In the genomic region with DNA sequence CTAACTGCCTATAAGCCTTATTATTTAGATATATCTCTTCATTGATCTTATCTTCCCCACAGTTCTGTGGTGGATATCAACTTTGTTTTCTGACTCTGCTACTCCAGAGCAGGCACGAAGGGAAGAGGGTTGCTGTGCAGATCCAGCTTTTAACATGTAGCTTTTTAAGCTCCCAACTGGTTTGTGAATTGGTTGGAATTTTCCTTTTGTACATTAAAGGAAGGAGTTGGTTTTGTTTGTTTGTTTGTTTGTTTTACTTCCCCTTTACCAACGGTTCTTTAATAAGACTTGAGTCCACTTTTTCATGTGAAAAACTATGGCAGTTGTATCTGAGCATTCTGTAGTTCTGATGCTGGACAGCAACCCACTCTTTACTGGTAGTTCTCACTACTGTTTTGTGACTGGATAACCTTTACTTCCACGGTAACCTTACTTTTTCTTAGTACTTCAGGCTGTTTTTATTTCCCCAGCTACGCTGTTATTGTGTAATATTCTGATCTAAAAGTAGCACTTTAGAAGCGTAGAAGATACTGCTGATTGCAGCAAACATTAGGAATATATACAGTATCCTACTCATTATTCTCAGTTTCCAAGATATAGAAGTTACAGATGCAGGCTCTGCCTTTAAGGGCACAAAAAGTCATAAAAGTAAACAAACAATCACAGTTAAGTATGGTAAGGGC, we compare ENCODE assay signal across 9 cellular contexts. TPM values are rescaled to one million over a fixed set of nuclear protein-coding genes. Genes with fewer than 3 reads are reported as not detected.
DNase-seq lines count a peak whose midpoint lies in the region; ATAC-seq and TF ChIP-seq lines count a peak whose summit lies in the region.
"Had no signal": no experiment of that assay in that cellular context is flagged by ENCODE, and none has a peak within 500 bp of the region (broad histone marks: within the 10 kb centered on the region; RNA-seq: fewer than 3 reads in every experiment).

No MANE protein-coding gene starts in this region.

- H3K27me3 Mint-ChIP-seq in activated CD8-positive, alpha-beta T cell treated with anti-CD3 and anti-CD28 coated beads for 36 hours = no peaks in the 10 kb centered on the region

- H3K4me3 ChIP-seq in A673 (ENCODE audit: low read depth, low read length, poor library complexity, severe bottlenecking) = peak overlapping the region; percentile 62
- H3K4me3 ChIP-seq in HFF-Myc (replicated peaks; ENCODE audit: low read depth, low read length) = peak overlapping the region; percentile 92
- H3K4me3 ChIP-seq in mucosa of descending colon = no peak overlapping the region

- intact Hi-C loops in A673 (cut with micrococcal nuclease; ENCODE audit: unreplicated experiment) = loop anchor here (10.0 kb wide), 1 partner anchor 362 kb away; no protein-coding TSS in a partner anchor
- intact Hi-C loops in activated CD8-positive, alpha-beta T cell treated with anti-CD3 and anti-CD28 coated beads for 36 hours (cut with micrococcal nuclease) = no loop called here
- intact Hi-C loops in mucosa of descending colon (cut with DNase I, micrococcal nuclease) = no loop called here

- peaks cover 13% of the 10 kb centered on the region for H3K36me3 ChIP-seq in A673 (ENCODE audit: insufficient read depth, low read length, poor library complexity, severe bottlenecking)
- H3K36me3 ChIP-seq in mucosa of descending colon (ENCODE audit: low read depth) = no peaks in the 10 kb centered on the region

- POLR2A ChIA-PET in A673 (lab: Charles Lee; ENCODE audit: low non-redundant PET) = no interaction called here
- POLR2A ChIA-PET in activated CD8-positive, alpha-beta T cell treated with anti-CD3 and anti-CD28 coated beads for 36 hours (lab: Charles Lee) = interaction anchor here (0.7 to 1.4 kb wide), 3 partner anchors 23 to 159 kb away, joined by 3 to 5 read pairs (median 4); no protein-coding TSS in a partner anchor

- H3K36me3 Mint-ChIP-seq in activated CD8-positive, alpha-beta T cell treated with anti-CD3 and anti-CD28 coated beads for 36 hours (ENCODE audit: low read depth) = peaks cover 43% of the 10 kb centered on the region

- no peak for TF ChIP-seq CTCF in A673 (conservative IDR thresholded peaks at IDR 0.05; ENCODE audit: low read depth, low read length)
- no peak for TF ChIP-seq CTCF in HFF-Myc (IDR thresholded peaks at IDR 0.05; ENCODE audit: low read depth, low read length, missing control alignments)
- TF ChIP-seq CTCF in activated CD8-positive, alpha-beta T cell treated with anti-CD3 and anti-CD28 coated beads for 36 hours (IDR thresholded peaks at IDR 0.05) = no peak
- TF ChIP-seq CTCF in mucosa of descending colon (IDR thresholded peaks at IDR 0.05) = no peak

- H3K27ac ChIP-seq in A673 (ENCODE audit: low read depth, low read length, poor library complexity, severe bottlenecking) = no peak overlapping the region

- H3K9me3 Mint-ChIP-seq in activated CD8-positive, alpha-beta T cell treated with anti-CD3 and anti-CD28 coated beads for 36 hours = no peaks in the 10 kb centered on the region

- H3K27ac Mint-ChIP-seq in activated CD8-positive, alpha-beta T cell treated with anti-CD3 and anti-CD28 coated beads for 36 hours = no peak overlapping the region

- DNase-seq in A673 (ENCODE audit: low spot score) = no peak
- DNase-seq in HFF-Myc (ENCODE audit: extremely low read depth, low read depth) = no peak
- no peak for DNase-seq in activated CD8-positive, alpha-beta T cell treated with anti-CD3 and anti-CD28 coated beads for 36 hours
- peak; percentile 3 for DNase-seq in kidney glomerular epithelial cell (lab: John Stamatoyannopoulos, UW)
- no peak for DNase-seq in NCI-H2227 (lab: John Stamatoyannopoulos, UW; ENCODE audit: unreplicated experiment)
- no peak for DNase-seq in mucosa of descending colon
- DNase-seq in NCI-H1694 treated with DMSO at 0.1 percent for 48 hours (lab: John Stamatoyannopoulos, UW) = no peak
- DNase-seq: NCI-H526 treated with DMSO at 0.1 percent for 48 hours had no signal

- H3K27me3 ChIP-seq in A673 (replicated peaks; ENCODE audit: insufficient read depth, low read depth, low read length, poor library complexity) = no peaks in the 10 kb centered on the region

- H3K9me3 ChIP-seq in A673 (ENCODE audit: low read depth, low read length, poor library complexity, severe bottlenecking) (no peaks in the 10 kb centered on the region), mucosa of descending colon (no peaks in the 10 kb centered on the region)

- ATAC-seq in activated CD8-positive, alpha-beta T cell treated with anti-CD3 and anti-CD28 coated beads for 36 hours = no peak
- ATAC-seq in GM18511 (IDR thresholded peaks at IDR 0.05; ENCODE audit: unreplicated experiment) (no peak), mucosa of descending colon (no peak)

- no TSS peak for BruUV-seq in A673 (replicated peaks; lab: Mats Ljungman, UMichigan)

- peaks cover 7% of the 10 kb centered on the region for H3K4me1 ChIP-seq in A673 (ENCODE audit: insufficient read depth, low read length, poor library complexity, severe bottlenecking)
- peaks cover 23% of the 10 kb centered on the region for H3K4me1 ChIP-seq in mucosa of descending colon (ENCODE audit: low read depth)

- CTCF ChIA-PET in A673 (lab: Charles Lee) = interaction anchor here (0.6 kb wide), 1 partner anchor 1679 kb away, joined by 4 read pairs; no protein-coding TSS in a partner anchor
- CTCF ChIA-PET in activated CD8-positive, alpha-beta T cell treated with anti-CD3 and anti-CD28 coated beads for 36 hours (lab: Charles Lee) = interaction anchor here (1.2 to 1.9 kb wide), 2 partner anchors 8 to 31 kb away, joined by 5 to 6 read pairs; no protein-coding TSS in a partner anchor

- peaks cover 53% of the 10 kb centered on the region for H3K4me1 Mint-ChIP-seq in activated CD8-positive, alpha-beta T cell treated with anti-CD3 and anti-CD28 coated beads for 36 hours (ENCODE audit: low read depth)

- peak overlapping the region; percentile 99 for H3K4me3 Mint-ChIP-seq in activated CD8-positive, alpha-beta T cell treated with anti-CD3 and anti-CD28 coated beads for 36 hours

RNA-seq across cellular contexts. Expression of a gene that starts 1.6 kb away (rescaled TPM):
- total RNA-seq in A673 (2021) (73.7 and 75.0 TPM in 2 replicates), mucosa of descending colon (10 to 100 TPM; 31.7 to 45.8 (median 32.7) TPM)
- total RNA-seq in activated CD8-positive, alpha-beta T cell treated with anti-CD3 and anti-CD28 coated beads for 36 hours = 10 to 100 TPM; 56.2 to 59.6 TPM
